21 cellular contexts compared by ENCODE assay signal in the genomic region with DNA sequence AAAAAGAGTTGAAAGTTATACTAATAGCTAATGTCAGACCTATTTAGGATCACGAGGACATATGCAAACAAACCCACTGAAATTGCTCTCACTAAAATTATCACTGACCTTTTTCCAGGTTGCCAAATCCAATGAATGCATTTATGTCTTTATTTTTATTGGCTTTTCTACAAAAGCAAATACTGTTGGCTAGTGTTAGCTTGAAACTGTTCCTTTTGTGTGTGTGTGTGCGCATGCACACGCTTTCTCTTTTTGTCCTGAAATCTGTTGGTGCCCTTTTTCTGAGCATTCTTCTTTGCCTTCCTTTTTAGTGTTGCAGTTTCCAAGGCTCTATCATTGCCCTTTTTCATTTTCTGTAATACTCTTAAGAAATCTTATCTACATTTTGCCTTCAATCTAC.
A peak's percentile ranks its signal among the peaks of the same experiment; 100 is the strongest.
DNase-seq lines count a peak whose midpoint lies in the region; TF ChIP-seq lines count a peak whose summit lies in the region.
"Had no signal": no experiment of that assay in that cellular context is flagged by ENCODE, and none has a peak within 500 bp of the region (broad histone marks: within the 10 kb centered on the region; RNA-seq: fewer than 3 reads in every experiment).

No MANE protein-coding gene starts in this region.

- TF ChIP-seq CTCF in RWPE1 (conservative IDR thresholded peaks at IDR 0.05; ENCODE audit: low read depth) = no peak

- H3K27ac ChIP-seq in SK-N-MC (peak overlapping the region; percentile 1; the same call in 1 of the 2 replicates), RWPE1 (no peak overlapping the region)
- H3K27ac ChIP-seq: GM23248, SJCRH30 had no signal

- H3K36me3 ChIP-seq in SK-N-MC (ENCODE audit: insufficient read depth, low read length) = 0 out of 2 replicates have a peak, but pooled peaks cover 4% of the 10 kb centered on the region
- H3K36me3 ChIP-seq: SJCRH30 had no signal

- CTCF ChIA-PET in RWPE1 (lab: Yijun Ruan, JAX) = no interaction called here

- DNase-seq in NCI-H2081 treated with DMSO at 0.1 percent for 48 hours (lab: John Stamatoyannopoulos, UW) (peak; percentile 1), NCI-H446 treated with DMSO at 0.1 percent for 48 hours (lab: John Stamatoyannopoulos, UW) (peak; percentile 47), SK-N-MC (ENCODE audit: low read depth, low spot score) (no peak), retina (peak; percentile 6), G401 (ENCODE audit: low spot score) (no peak), RWPE1 (ENCODE audit: low spot score) (no peak)
- DNase-seq in stimulated activated CD8-positive, alpha-beta memory T cell treated with anti-CD3 and anti-CD28 coated beads, Interleukin-4, amount 100 ng/mL, for 48 hours = no peak
- DNase-seq: C1 segment of cervical spinal cord; CD4-positive, alpha-beta memory T cell; COR-L47; DMS79 treated with DMSO at 0.1 percent for 48 hours; GM23248; H7; KBM-7; MV-4-11; NCI-H187; NCI-H526 treated with DMSO at 0.1 percent for 48 hours; NK-92 treated with Interleukin-12 subunit alpha and Interleukin-12 subunit beta, amount 100 ng/mL, for 24 hours; PC-3; SJCRH30; T-cell had no signal

- POLR2A ChIA-PET in RWPE1 (lab: Yijun Ruan, JAX; ENCODE audit: low non-redundant PET) = no interaction called here

- H3K9ac ChIP-seq in SK-N-MC (ENCODE audit: insufficient read length) = no peak overlapping the region
- H3K9ac ChIP-seq: GM23248 had no signal

- in situ Hi-C loops in G401 (cut with HindIII; ENCODE audit: low sequenced_read_pairs) = no loop called here

- no peak overlapping the region for H3K4me3 ChIP-seq in SK-N-MC
- H3K4me3 ChIP-seq: GM23248, SJCRH30 had no signal

- H3K9me3 ChIP-seq in SK-N-MC (ENCODE audit: low read depth, low read length) = no peaks in the 10 kb centered on the region
- H3K9me3 ChIP-seq: SJCRH30 had no signal

Comparison
In these comparisons a context has a peak if more than half of its experiments do, and no peak if none do; other contexts are left out.
1. DNase-seq: peak in NCI-H2081 treated with DMSO at 0.1 percent for 48 hours (single experiment), NCI-H446 treated with DMSO at 0.1 percent for 48 hours (single experiment) and retina (single experiment); none in SK-N-MC (single experiment), stimulated activated CD8-positive, alpha-beta memory T cell treated with anti-CD3 and anti-CD28 coated beads, Interleukin-4, amount 100 ng/mL, for 48 hours (single experiment), G401 (single experiment) and RWPE1 (single experiment).